Comparison of ENCODE assay signal across 8 cellular contexts in the genomic region with DNA sequence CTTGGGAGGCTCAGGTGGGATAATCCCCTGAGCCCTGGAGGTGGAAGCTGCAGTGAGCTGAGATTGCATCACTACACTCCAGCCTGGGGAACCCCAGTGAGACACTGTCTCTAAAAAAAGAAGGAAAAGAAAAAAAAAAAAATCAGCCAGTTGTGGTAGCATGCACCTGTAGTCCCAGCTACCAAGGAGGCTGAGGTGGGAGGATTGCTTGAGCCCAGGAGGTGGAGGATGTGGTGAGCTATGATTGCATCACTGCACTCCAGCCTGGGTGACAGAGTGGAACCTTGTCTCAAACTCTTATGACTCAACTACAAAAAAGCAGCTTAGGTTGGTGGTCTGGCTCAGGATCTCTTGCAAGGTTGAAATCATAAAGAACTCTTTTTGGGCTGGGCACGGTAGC.
DNase-seq lines count a peak whose midpoint lies in the region; ATAC-seq lines count a peak whose summit lies in the region.

No MANE protein-coding gene starts in this region.

- H3K27ac ChIP-seq in epithelial cell of prostate, result peak overlapping the region; percentile 71

- no peak for ATAC-seq in GM21576 (IDR thresholded peaks at IDR 0.05; ENCODE audit: unreplicated experiment)
- no peak for ATAC-seq in GM18858 (IDR thresholded peaks at IDR 0.05; ENCODE audit: unreplicated experiment)

- peak; percentile 28 for DNase-seq in HK-2 (ENCODE audit: unreplicated experiment)
- DNase-seq in activated CD4-positive, alpha-beta T cell treated with anti-CD3 and anti-CD28 coated beads, Interleukin-2, amount 50 U/mL, for 1 hour, result peak; percentile 18
- DNase-seq in epithelial cell of prostate (ENCODE audit: low read depth, low spot score), result no peak
- DNase-seq in stimulated activated CD8-positive, alpha-beta memory T cell treated with anti-CD3 and anti-CD28 coated beads, Interleukin-2, amount 100 ng/mL, for 48 hours (ENCODE audit: low read depth in 2 of 2), result peak; percentile 22 to 52
- DNase-seq in hippocampal formation (lab: John Stamatoyannopoulos, UW), result no peak
- DNase-seq in NCI-H1694 treated with DMSO at 0.1 percent for 48 hours (lab: John Stamatoyannopoulos, UW), result no peak

Comparison
In these comparisons a context has a peak if more than half of its experiments do, and no peak if none do; other contexts are left out.
1. DNase-seq: peak in HK-2 (single experiment), activated CD4-positive, alpha-beta T cell treated with anti-CD3 and anti-CD28 coated beads, Interleukin-2, amount 50 U/mL, for 1 hour (single experiment) and stimulated activated CD8-positive, alpha-beta memory T cell treated with anti-CD3 and anti-CD28 coated beads, Interleukin-2, amount 100 ng/mL, for 48 hours (2 of 2); none in epithelial cell of prostate (single experiment), hippocampal formation (0 of 2) and NCI-H1694 treated with DMSO at 0.1 percent for 48 hours (single experiment).